In genomic region chr2:128585706-128586105, GRCh38 we compare ENCODE assay signal across 19 cellular contexts.
DNase-seq lines count a peak whose midpoint lies in the region; ATAC-seq and TF ChIP-seq lines count a peak whose summit lies in the region.
"Had no signal": no experiment of that assay in that cellular context is flagged by ENCODE, and none has a peak within 500 bp of the region (broad histone marks: within the 10 kb centered on the region; RNA-seq: fewer than 3 reads in every experiment).

No MANE protein-coding gene starts in this region.

- H3K4me1 ChIP-seq in IMR-90 (ENCODE audit: control insufficient read depth, insufficient read depth, low read length) = peaks cover 3% of the 10 kb centered on the region; the same call in 1 of the 2 replicates
- H3K4me1 ChIP-seq: gastroesophageal sphincter, prostate gland, upper lobe of left lung had no signal

- H3K27ac ChIP-seq in IMR-90 (ENCODE audit: insufficient read depth, low read length) = no peak overlapping the region
- H3K27ac ChIP-seq: coronary artery, gastroesophageal sphincter, prostate gland, upper lobe of left lung had no signal

- no peak overlapping the region for H2AK9ac ChIP-seq in IMR-90 (replicated peaks; ENCODE audit: low read depth, low read length, poor library complexity)

- no peak overlapping the region for H3K9ac ChIP-seq in IMR-90 (ENCODE audit: low read depth, low read length)

- no peak overlapping the region for H3K4me3 Mint-ChIP-seq in activated CD4-positive, alpha-beta T cell treated with anti-CD3 and anti-CD28 coated beads, Interleukin-2, amount 10 ng/mL, durations not matched to agents 7 days and 5 days
- H3K4me3 Mint-ChIP-seq: GM23338 had no signal

- H3K36me3 Mint-ChIP-seq in activated CD4-positive, alpha-beta T cell treated with anti-CD3 and anti-CD28 coated beads, Interleukin-2, amount 10 ng/mL, durations not matched to agents 7 days and 5 days (ENCODE audit: low read depth) = no peaks in the 10 kb centered on the region
- H3K36me3 Mint-ChIP-seq: activated naive CD4-positive, alpha-beta T cell treated with anti-CD3 and anti-CD28 coated beads, Interleukin-2, amount 50 U/mL, for 72 hours had no signal

- H2BK20ac ChIP-seq in IMR-90 (ENCODE audit: low read depth, low read length) = peak overlapping the region; percentile 67; the same call in 1 of the 2 replicates

- TF ChIP-seq POLR2A in IMR-90 (IDR thresholded peaks at IDR 0.05; ENCODE audit: low read depth, low read length) = no peak

- peak; percentile 96 for ATAC-seq in IMR-90 (ENCODE audit: low read depth)
- ATAC-seq in GM18873 (IDR thresholded peaks at IDR 0.05; ENCODE audit: low FRiP score, unreplicated experiment) = no peak
- no peak for ATAC-seq in GM21360 (IDR thresholded peaks at IDR 0.05; ENCODE audit: unreplicated experiment)
- ATAC-seq: gastroesophageal sphincter, GM23338 had no signal

- POLR2A ChIA-PET in IMR-90 (lab: Charles Lee; ENCODE audit: unreplicated experiment) = no interaction called here
- POLR2A ChIA-PET in activated CD4-positive, alpha-beta T cell treated with anti-CD3 and anti-CD28 coated beads, Interleukin-2, amount 10 ng/mL, durations not matched to agents 7 days and 5 days (lab: Charles Lee) = no interaction called here

- H2AK5ac ChIP-seq in IMR-90 (ENCODE audit: low read depth, low read length) = peak overlapping the region; percentile 88

- H3K14ac ChIP-seq in IMR-90 (replicated peaks; ENCODE audit: low read depth, low read length) = no peak overlapping the region

- WGBS in IMR-90 (ENCODE audit: extremely low coverage in 2 of 2, insufficient read length in 1 of 2), 2 experiments = no CpG with 5 or more reads among the region's 3 CpGs

- no peaks in the 10 kb centered on the region for H3K36me3 ChIP-seq in IMR-90 (ENCODE audit: control insufficient read depth, insufficient read depth, low read length)
- H3K36me3 ChIP-seq: gastroesophageal sphincter, prostate gland, upper lobe of left lung had no signal

- no peak overlapping the region for H3K23ac ChIP-seq in IMR-90 (ENCODE audit: low read depth, low read length)

- peaks cover 3% of the 10 kb centered on the region; the same call in 1 of the 2 replicates for H3K9me1 ChIP-seq in IMR-90 (ENCODE audit: insufficient read depth, low read length)

- peak overlapping the region; percentile 92 for H2BK5ac ChIP-seq in IMR-90 (ENCODE audit: low read depth, low read length, poor library complexity, severe bottlenecking)

- dilution Hi-C loops in IMR-90 (cut with HindIII; ENCODE audit: low sequenced_read_pairs, unreplicated experiment) = no loop called here

- TF ChIP-seq RAD21 in IMR-90 (IDR thresholded peaks at IDR 0.05; ENCODE audit: low read length) = peak; percentile 7

- H4K91ac ChIP-seq in IMR-90 (ENCODE audit: insufficient read depth, low read depth, low read length) = peak overlapping the region; percentile 32; the same call in 1 of the 2 replicates

- peaks cover 2% of the 10 kb centered on the region; the same call in 1 of the 2 replicates for H3K9me3 ChIP-seq in IMR-90 (ENCODE audit: control insufficient read depth, insufficient read depth, low read length)
- H3K9me3 ChIP-seq: prostate gland, upper lobe of left lung had no signal

- no peak overlapping the region for H4K5ac ChIP-seq in IMR-90 (ENCODE audit: low read depth, low read length)

- H3K27ac Mint-ChIP-seq in activated CD4-positive, alpha-beta T cell treated with anti-CD3 and anti-CD28 coated beads, Interleukin-2, amount 10 ng/mL, durations not matched to agents 7 days and 5 days = no peak overlapping the region
- H3K27ac Mint-ChIP-seq: activated naive CD4-positive, alpha-beta T cell treated with anti-CD3 and anti-CD28 coated beads, Interleukin-2, amount 50 U/mL, for 72 hours; GM23338 had no signal

- DNase-seq in AG09309 (ENCODE audit: low read depth) = peak; percentile 50
- DNase-seq in IMR-90 = peak; percentile 98
- peak; percentile 81 for DNase-seq in choroid plexus epithelial cell (ENCODE audit: low read depth)
- DNase-seq in kidney tubule cell (ENCODE audit: low spot score) = peak; percentile 49
- no peak for DNase-seq in activated CD4-positive, alpha-beta T cell treated with anti-CD3 and anti-CD28 coated beads, Interleukin-2, amount 10 ng/mL, durations not matched to agents 7 days and 5 days
- no peak for DNase-seq in GF-D8 (lab: John Stamatoyannopoulos, UW)
- DNase-seq: C1 segment of cervical spinal cord; kidney; NCI-H2029; SHP77 treated with DMSO at 0.1 percent for 48 hours; stimulated activated CD8-positive, alpha-beta memory T cell treated with anti-CD3 and anti-CD28 coated beads, Interleukin-4, amount 100 ng/mL, for 48 hours; upper lobe of left lung had no signal

- H2BK120ac ChIP-seq in IMR-90 (ENCODE audit: low read depth, low read length) = peak overlapping the region; percentile 73; the same call in 1 of the 2 replicates

- H3K18ac ChIP-seq in IMR-90 (ENCODE audit: low read depth, low read length) = no peak overlapping the region

- H3K4me3 ChIP-seq in AG09309 (ENCODE audit: control insufficient read depth, low read depth, low read length) = no peak overlapping the region
- no peak overlapping the region for H3K4me3 ChIP-seq in IMR-90 (ENCODE audit: insufficient read depth, low read depth, low read length)
- no peak overlapping the region for H3K4me3 ChIP-seq in choroid plexus epithelial cell (ENCODE audit: low read depth, low read length)
- H3K4me3 ChIP-seq: coronary artery, gastroesophageal sphincter, GM23338, prostate gland, upper lobe of left lung had no signal

- no peak overlapping the region; the same call in 2 of the 3 replicates for H2BK15ac ChIP-seq in IMR-90 (ENCODE audit: low read depth, low read length)

- peaks cover 2% of the 10 kb centered on the region for H3K27me3 Mint-ChIP-seq in activated CD4-positive, alpha-beta T cell treated with anti-CD3 and anti-CD28 coated beads, Interleukin-2, amount 10 ng/mL, durations not matched to agents 7 days and 5 days

- no peaks in the 10 kb centered on the region for H3K9me3 Mint-ChIP-seq in activated CD4-positive, alpha-beta T cell treated with anti-CD3 and anti-CD28 coated beads, Interleukin-2, amount 10 ng/mL, durations not matched to agents 7 days and 5 days

- no peak for TF ChIP-seq CTCF in AG09309 (IDR thresholded peaks at IDR 0.05; ENCODE audit: control insufficient read depth, insufficient read depth, low read depth, low read length, missing control alignments)
- no peak for TF ChIP-seq CTCF in IMR-90 (conservative IDR thresholded peaks at IDR 0.05; ENCODE audit: low read depth, low read length)
- no peak for TF ChIP-seq CTCF in choroid plexus epithelial cell (conservative IDR thresholded peaks at IDR 0.05; ENCODE audit: low read depth, low read length)

- H3K4me1 Mint-ChIP-seq in activated CD4-positive, alpha-beta T cell treated with anti-CD3 and anti-CD28 coated beads, Interleukin-2, amount 10 ng/mL, durations not matched to agents 7 days and 5 days = peaks cover 3% of the 10 kb centered on the region

- H2AFZ ChIP-seq in IMR-90 (replicated peaks; ENCODE audit: low read length, poor library complexity) = no peak overlapping the region
- H2AFZ ChIP-seq: GM23338 had no signal

- BruUV-seq in IMR-90 (replicated peaks; lab: Mats Ljungman, UMichigan) = no TSS peak

- in situ Hi-C loops in IMR-90 (cut with MboI; ENCODE audit: low sequenced_read_pairs) = no loop called here

- intact Hi-C loops in IMR-90 (cut with micrococcal nuclease) = loop anchor here (2.0 kb wide), 1 partner anchor 49 kb away; no protein-coding TSS in a partner anchor

- no peaks in the 10 kb centered on the region for H3K27me3 ChIP-seq in IMR-90 (ENCODE audit: control insufficient read depth, insufficient read depth, low read length)
- H3K27me3 ChIP-seq: gastroesophageal sphincter, upper lobe of left lung had no signal

- H3K4me2 ChIP-seq in IMR-90 (ENCODE audit: low read depth, low read length) = no peak overlapping the region
- H3K4me2 ChIP-seq: GM23338 had no signal

- peak overlapping the region; percentile 55 for H3K4ac ChIP-seq in IMR-90 (ENCODE audit: low read depth, low read length)

- no peaks in the 10 kb centered on the region for H4K20me1 ChIP-seq in IMR-90 (ENCODE audit: insufficient read depth, low read length)

- H3K79me1 ChIP-seq in IMR-90 (ENCODE audit: low read depth in 1 of 2, low read length in 2 of 2) = no peaks in the 10 kb centered on the region

- no peak overlapping the region for H3K56ac ChIP-seq in IMR-90 (ENCODE audit: extremely low read depth, insufficient read depth, low read length)

- peak overlapping the region in 1 of 2 experiments; percentile 61; a peak in 2 of 4 replicates for H4K8ac ChIP-seq in IMR-90 (ENCODE audit: low read depth in 2 of 2, low read length in 2 of 2)

- CTCF ChIA-PET in IMR-90 (lab: Yijun Ruan, JAX) = interaction anchor here (0.5 to 0.7 kb wide), 2 partner anchors 186 to 262 kb away, joined by 3 to 4 read pairs; no protein-coding TSS in a partner anchor
- CTCF ChIA-PET in activated CD4-positive, alpha-beta T cell treated with anti-CD3 and anti-CD28 coated beads, Interleukin-2, amount 10 ng/mL, durations not matched to agents 7 days and 5 days (lab: Charles Lee) = interaction anchor here (0.6 kb wide), 1 partner anchor 84 kb away, joined by 3 read pairs; no protein-coding TSS in a partner anchor

TF ChIP-seq in IMR-90, 13 proteins besides CTCF, POLR2A, EP300 and RAD21 (continues in another document):
- TF ChIP-seq ELK1 (IDR thresholded peaks at IDR 0.05; ENCODE audit: borderline replicate concordance, low read depth, low read length) (no peak), CEBPB (IDR thresholded peaks at IDR 0.05; ENCODE audit: low read depth, low read length) (0 out of 2 replicates have a peak, but pooled peaks have one; percentile 23), SMC3 (IDR thresholded peaks at IDR 0.05; ENCODE audit: low read depth, low read length) (no peak; the same call in 1 of the 2 replicates), NFE2L2 (IDR thresholded peaks at IDR 0.05; ENCODE audit: low read depth, low read length) (no peak), BHLHE40 (IDR thresholded peaks at IDR 0.05; ENCODE audit: low read depth, low read length) (peak; percentile 60; the same call in 1 of the 2 replicates)
- TF ChIP-seq, protein P1, sequence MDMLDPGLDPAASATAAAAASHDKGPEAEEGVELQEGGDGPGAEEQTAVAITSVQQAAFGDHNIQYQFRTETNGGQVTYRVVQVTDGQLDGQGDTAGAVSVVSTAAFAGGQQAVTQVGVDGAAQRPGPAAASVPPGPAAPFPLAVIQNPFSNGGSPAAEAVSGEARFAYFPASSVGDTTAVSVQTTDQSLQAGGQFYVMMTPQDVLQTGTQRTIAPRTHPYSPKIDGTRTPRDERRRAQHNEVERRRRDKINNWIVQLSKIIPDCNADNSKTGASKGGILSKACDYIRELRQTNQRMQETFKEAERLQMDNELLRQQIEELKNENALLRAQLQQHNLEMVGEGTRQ (IDR thresholded peaks at IDR 0.05; ENCODE audit: low read depth, low read length) = no peak

Comparison
In these comparisons a context has a peak if more than half of its experiments do, and no peak if none do; other contexts are left out.
1. DNase-seq: peak in AG09309 (single experiment), IMR-90 (single experiment), choroid plexus epithelial cell (single experiment) and kidney tubule cell (single experiment); none in activated CD4-positive, alpha-beta T cell treated with anti-CD3 and anti-CD28 coated beads, Interleukin-2, amount 10 ng/mL, durations not matched to agents 7 days and 5 days (single experiment) and GF-D8 (single experiment).